ENCODE assay signal across 8 cellular contexts in the genomic region with DNA sequence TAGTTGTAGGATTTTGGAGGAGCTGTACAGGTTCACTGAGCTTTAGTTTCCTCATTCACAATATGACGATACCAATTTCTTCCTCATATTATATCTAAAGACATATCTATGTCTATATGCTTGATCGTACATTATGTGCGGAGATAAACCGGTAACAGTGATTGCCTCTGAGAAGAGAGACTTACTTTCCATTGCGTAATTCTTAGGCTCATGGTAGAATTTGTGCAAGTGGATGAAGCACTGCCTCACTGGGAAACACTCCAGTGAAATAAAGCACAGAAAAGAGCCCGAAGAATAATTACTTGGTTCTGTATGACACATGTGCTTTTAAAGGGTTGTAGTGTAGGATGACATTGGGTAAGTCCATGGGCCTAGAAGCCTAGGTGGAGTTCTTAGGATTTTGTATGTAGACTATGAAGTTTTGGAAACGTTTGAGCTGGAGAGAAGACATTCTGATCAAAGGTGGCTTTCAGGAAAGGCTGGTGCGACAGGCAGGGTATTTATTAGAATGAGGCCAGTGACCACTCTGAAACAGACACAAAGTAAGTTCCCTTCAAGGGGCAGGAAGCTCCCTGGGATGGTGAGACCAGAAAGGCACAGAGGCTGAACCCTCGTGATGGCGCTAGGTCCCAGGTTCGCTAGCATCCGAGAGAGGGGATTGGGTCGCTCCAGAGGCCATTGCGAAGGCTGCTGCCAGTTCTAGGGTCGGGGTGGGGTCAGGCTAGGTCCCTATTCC. TPM values are rescaled to one million over a fixed set of nuclear protein-coding genes. Genes with fewer than 3 reads are reported as not detected.
DNase-seq lines count a peak whose midpoint lies in the region; ATAC-seq and TF ChIP-seq lines count a peak whose summit lies in the region.

No MANE protein-coding gene starts in this region.

- DNase-seq in activated B cell treated with CpG ODN at 0.5 μM for 24 hours: no peak
- no peak for DNase-seq in left ventricle myocardium superior
- no peak for DNase-seq in gastrocnemius medialis
- no peak for DNase-seq in NCI-H2081 (lab: John Stamatoyannopoulos, UW)
- no peak for DNase-seq in foreskin melanocyte

- peaks cover 30% of the 10 kb centered on the region for H3K79me2 ChIP-seq in ACC112 (ENCODE audit: control insufficient read depth, insufficient read depth, low read length, unreplicated experiment)

- no peaks in the 10 kb centered on the region; the same call in 1 of the 2 replicates for H3K36me3 ChIP-seq in ACC112 (ENCODE audit: insufficient read depth, low read length)
- no peaks in the 10 kb centered on the region for H3K36me3 ChIP-seq in gastrocnemius medialis

- in situ Hi-C loops in gastrocnemius medialis (cut with MboI; ENCODE audit: low sequenced_read_pairs in 4 of 4): no loop called here

- peak overlapping the region; percentile 90 for H3K4me3 Mint-ChIP-seq in activated B cell treated with CpG ODN at 0.5 μM for 24 hours

- H3K36me3 Mint-ChIP-seq in activated B cell treated with CpG ODN at 0.5 μM for 24 hours (ENCODE audit: low read depth): peaks cover 4% of the 10 kb centered on the region

- no peak for TF ChIP-seq POLR2A in gastrocnemius medialis (IDR thresholded peaks at IDR 0.05)

- peak overlapping the region; percentile 98 for H3K4me3 ChIP-seq in ACC112 (ENCODE audit: low read depth, low read length)
- peak overlapping the region; percentile 64 to 87 (median 71) for H3K4me3 ChIP-seq in gastrocnemius medialis

- H3K27ac Mint-ChIP-seq in activated B cell treated with CpG ODN at 0.5 μM for 24 hours: peak overlapping the region; percentile 91

- intact Hi-C loops in activated B cell treated with CpG ODN at 0.5 μM for 24 hours (cut with micrococcal nuclease): loop anchor here (1.0 to 5.0 kb wide), 6 partner anchors 49 to 397 kb away; partner anchors contain the start of genes FUNDC2, RAB39B, SPRY3 and TMLHE
- intact Hi-C loops in left ventricle myocardium superior (cut with micrococcal nuclease): no loop called here
- intact Hi-C loops in gastrocnemius medialis (cut with DNase I; ENCODE audit: low total_unique reads): loop anchor here (2.0 to 10.0 kb wide), 3 partner anchors 143 to 551 kb away; partner anchors contain the start of genes BRCC3, CMC4 and MTCP1

- H3K9me3 Mint-ChIP-seq in activated B cell treated with CpG ODN at 0.5 μM for 24 hours: no peaks in the 10 kb centered on the region

- POLR2A ChIA-PET in activated B cell treated with CpG ODN at 0.5 μM for 24 hours (lab: Charles Lee): interaction anchor here (0.7 to 2.4 kb wide), 5 partner anchors 15 to 453 kb away, joined by 3 to 7 read pairs (median 5); partner anchors contain the start of genes BRCC3, DKC1, FUNDC2 and SPRY3

- H3K4me1 ChIP-seq in ACC112 (ENCODE audit: control insufficient read depth, insufficient read depth, low read length, unreplicated experiment) (peaks cover 18% of the 10 kb centered on the region), gastrocnemius medialis (peaks cover 7 to 8% of the 10 kb centered on the region in 2 donors)

- H3K27ac ChIP-seq in ACC112 (ENCODE audit: low read depth, low read length) (no peak overlapping the region), gastrocnemius medialis (peak overlapping the region; percentile 91 to 97 (median 92))

- H3K27me3 Mint-ChIP-seq in activated B cell treated with CpG ODN at 0.5 μM for 24 hours: no peaks in the 10 kb centered on the region

- H3K27me3 ChIP-seq in ACC112 (ENCODE audit: insufficient read depth, low read length) (no peaks in the 10 kb centered on the region), gastrocnemius medialis (no peaks in the 10 kb centered on the region)

- CTCF ChIA-PET in activated B cell treated with CpG ODN at 0.5 μM for 24 hours (lab: Charles Lee): interaction anchor here (1.5 to 1.9 kb wide), 2 partner anchors 20 to 121 kb away, joined by 3 to 8 read pairs; no protein-coding TSS in a partner anchor

- no peaks in the 10 kb centered on the region for H3K9me3 ChIP-seq in gastrocnemius medialis

- ATAC-seq in GM18870 (IDR thresholded peaks at IDR 0.05; ENCODE audit: unreplicated experiment) (peak; percentile 16), HG03066 (IDR thresholded peaks at IDR 0.05; ENCODE audit: low read depth, unreplicated experiment) (peak; percentile 36), activated B cell treated with CpG ODN at 0.5 μM for 24 hours (ENCODE audit: low read depth) (no peak), left ventricle myocardium superior (peak; percentile 31), gastrocnemius medialis (peak; percentile 24 to 47)

- H3K4me1 Mint-ChIP-seq in activated B cell treated with CpG ODN at 0.5 μM for 24 hours: peaks cover 18% of the 10 kb centered on the region

- H2AFZ ChIP-seq in ACC112 (ENCODE audit: low read length, unreplicated experiment): peak overlapping the region; percentile 47

- TF ChIP-seq CTCF in activated B cell treated with CpG ODN at 0.5 μM for 24 hours (IDR thresholded peaks at IDR 0.05) (no peak), gastrocnemius medialis (IDR thresholded peaks at IDR 0.05 in 4 of 5, conservative IDR thresholded peaks at IDR 0.05 in 1 of 5) (no peak)

RNA-seq across cellular contexts. Expression of gene VBP1, which starts 0.6 kb away (rescaled TPM):
- total RNA-seq in activated B cell treated with CpG ODN at 0.5 μM for 24 hours (40.6 and 43.9 TPM in 2 replicates), left ventricle myocardium superior (68.6 TPM), gastrocnemius medialis (10 to 100 TPM; 53.6 to 79.9 (median 72.1) TPM)

RNA-seq across cellular contexts. Expression of gene RAB39B, which starts 48.7 kb away (rescaled TPM):
- 7.9 and 8.1 TPM in 2 replicates for total RNA-seq in activated B cell treated with CpG ODN at 0.5 μM for 24 hours
- total RNA-seq in left ventricle myocardium superior: not detected
- under 1 TPM in 1 of 4 donors, not detected in 3; 0.13 TPM for total RNA-seq in gastrocnemius medialis
